8 cellular contexts compared by ENCODE assay signal in genomic region chr20:3847419-3847940, GRCh38. TPM values are rescaled to one million over a fixed set of nuclear protein-coding genes. Genes with fewer than 3 reads are reported as not detected.
DNase-seq lines count a peak whose midpoint lies in the region; ATAC-seq lines count a peak whose summit lies in the region.

No MANE protein-coding gene starts in this region.

- intact Hi-C loops in activated CD4-positive, alpha-beta T cell treated with anti-CD3 and anti-CD28 coated beads for 36 hours (cut with DNase I, micrococcal nuclease), result loop anchor here (2.0 kb wide), 3 partner anchors 51 to 95 kb away; partner anchors contain the start of genes CDC25B (in 1 of the 2) and CENPB (in 1 of the 2)

- no peaks in the 10 kb centered on the region for H3K9me3 ChIP-seq in iPS-18c (ENCODE audit: control insufficient read depth, insufficient read depth, low read length)

- peaks cover 22% of the 10 kb centered on the region for H3K4me1 Mint-ChIP-seq in activated CD4-positive, alpha-beta T cell treated with anti-CD3 and anti-CD28 coated beads for 36 hours
- peaks cover 24% of the 10 kb centered on the region for H3K4me1 Mint-ChIP-seq in stimulated activated naive CD8-positive, alpha-beta T cell treated with anti-CD3 and anti-CD28 coated beads, Interleukin-15, amount 100 ng/mL, for 72 hours

- CTCF ChIA-PET in activated CD4-positive, alpha-beta T cell treated with anti-CD3 and anti-CD28 coated beads for 36 hours (lab: Charles Lee), result interaction anchor here (1.1 to 1.2 kb wide), 2 partner anchors 17 to 57 kb away, joined by 3 read pairs; no protein-coding TSS in a partner anchor

- H3K4me3 ChIP-seq in iPS-18c (ENCODE audit: insufficient read depth, low read depth, low read length), result peak overlapping the region; percentile 97

- H3K27me3 Mint-ChIP-seq in activated CD4-positive, alpha-beta T cell treated with anti-CD3 and anti-CD28 coated beads for 36 hours, result no peaks in the 10 kb centered on the region
- no peaks in the 10 kb centered on the region for H3K27me3 Mint-ChIP-seq in stimulated activated naive CD8-positive, alpha-beta T cell treated with anti-CD3 and anti-CD28 coated beads, Interleukin-15, amount 100 ng/mL, for 72 hours

- H3K27ac Mint-ChIP-seq in activated CD4-positive, alpha-beta T cell treated with anti-CD3 and anti-CD28 coated beads for 36 hours, result peak overlapping the region; percentile 80
- H3K27ac Mint-ChIP-seq in activated naive CD4-positive, alpha-beta T cell treated with anti-CD3 and anti-CD28 coated beads, Interleukin-2, amount 50 U/mL, for 72 hours, result peak overlapping the region; percentile 93 to 95
- H3K27ac Mint-ChIP-seq in stimulated activated naive CD8-positive, alpha-beta T cell treated with anti-CD3 and anti-CD28 coated beads, Interleukin-15, amount 100 ng/mL, for 72 hours, result peak overlapping the region; percentile 99 to 100

- in situ Hi-C loops in ACHN (cut with HindIII; ENCODE audit: low pct_ligation_motif_present, low pct_unique_long_range_greater_than_20kb, low sequenced_read_pairs), result no loop called here

- ATAC-seq in activated CD4-positive, alpha-beta T cell treated with anti-CD3 and anti-CD28 coated beads for 36 hours, result no peak
- no peak for ATAC-seq in activated naive CD4-positive, alpha-beta T cell treated with anti-CD3 and anti-CD28 coated beads, Interleukin-2, amount 50 U/mL, for 72 hours
- no peak for ATAC-seq in stimulated activated naive CD8-positive, alpha-beta T cell treated with anti-CD3 and anti-CD28 coated beads, Interleukin-15, amount 100 ng/mL, for 72 hours
- no peak for ATAC-seq in GM21528 (IDR thresholded peaks at IDR 0.05; ENCODE audit: low FRiP score, unreplicated experiment)

- no peaks in the 10 kb centered on the region for H3K36me3 Mint-ChIP-seq in activated CD4-positive, alpha-beta T cell treated with anti-CD3 and anti-CD28 coated beads for 36 hours (ENCODE audit: low read depth)
- peaks cover 0 to 6% of the 10 kb centered on the region in 2 donors for H3K36me3 Mint-ChIP-seq in activated naive CD4-positive, alpha-beta T cell treated with anti-CD3 and anti-CD28 coated beads, Interleukin-2, amount 50 U/mL, for 72 hours

- H3K9me3 Mint-ChIP-seq in activated CD4-positive, alpha-beta T cell treated with anti-CD3 and anti-CD28 coated beads for 36 hours (ENCODE audit: low read depth), result no peaks in the 10 kb centered on the region
- H3K9me3 Mint-ChIP-seq in activated naive CD4-positive, alpha-beta T cell treated with anti-CD3 and anti-CD28 coated beads, Interleukin-2, amount 50 U/mL, for 72 hours, result no peaks in the 10 kb centered on the region
- H3K9me3 Mint-ChIP-seq in stimulated activated naive CD8-positive, alpha-beta T cell treated with anti-CD3 and anti-CD28 coated beads, Interleukin-15, amount 100 ng/mL, for 72 hours, result no peaks in the 10 kb centered on the region

- POLR2A ChIA-PET in activated CD4-positive, alpha-beta T cell treated with anti-CD3 and anti-CD28 coated beads for 36 hours (lab: Charles Lee), result no interaction called here

- DNase-seq in activated CD4-positive, alpha-beta T cell treated with anti-CD3 and anti-CD28 coated beads for 36 hours, result peak; percentile 16
- no peak for DNase-seq in activated CD4-positive, alpha-beta T cell treated with anti-CD3 and anti-CD28 coated beads, Interleukin-2, amount 50 U/mL, for 4 hours
- no peak for DNase-seq in activated naive CD4-positive, alpha-beta T cell treated with anti-CD3 and anti-CD28 coated beads, Interleukin-2, amount 50 U/mL, for 72 hours (ENCODE audit: low spot score in 2 of 2)
- DNase-seq in stimulated activated naive CD8-positive, alpha-beta T cell treated with anti-CD3 and anti-CD28 coated beads, Interleukin-15, amount 100 ng/mL, for 72 hours, result no peak
- DNase-seq in NCI-H1417 treated with DMSO at 0.1 percent for 48 hours (lab: John Stamatoyannopoulos, UW) (no peak), ACHN (no peak)

- peak overlapping the region; percentile 88 for H3K4me3 Mint-ChIP-seq in activated CD4-positive, alpha-beta T cell treated with anti-CD3 and anti-CD28 coated beads for 36 hours
- peak overlapping the region; percentile 94 to 97 for H3K4me3 Mint-ChIP-seq in stimulated activated naive CD8-positive, alpha-beta T cell treated with anti-CD3 and anti-CD28 coated beads, Interleukin-15, amount 100 ng/mL, for 72 hours

RNA-seq across cellular contexts. Expression of gene MAVS, which starts 0.8 kb away (rescaled TPM):
- 10 to 100 TPM; 23.2 to 25.9 TPM for total RNA-seq in activated CD4-positive, alpha-beta T cell treated with anti-CD3 and anti-CD28 coated beads for 36 hours
- total RNA-seq in activated naive CD4-positive, alpha-beta T cell treated with anti-CD3 and anti-CD28 coated beads, Interleukin-2, amount 50 U/mL, for 72 hours, result 10 to 100 TPM; 22.5 to 30.1 TPM

RNA-seq across cellular contexts. Expression of gene AP5S1, which starts 27.1 kb away (rescaled TPM):
- 10 to 100 TPM in 1 of 2 experiments, 1 to 10 TPM in 1; 9.1 to 11.3 TPM for total RNA-seq in activated CD4-positive, alpha-beta T cell treated with anti-CD3 and anti-CD28 coated beads for 36 hours
- 10 to 100 TPM; 10.6 to 17.8 TPM for total RNA-seq in activated naive CD4-positive, alpha-beta T cell treated with anti-CD3 and anti-CD28 coated beads, Interleukin-2, amount 50 U/mL, for 72 hours

RNA-seq across cellular contexts. Expression of gene PANK2, which starts 41.7 kb away (rescaled TPM):
- 10 to 100 TPM; 37.2 to 50.2 TPM for total RNA-seq in activated CD4-positive, alpha-beta T cell treated with anti-CD3 and anti-CD28 coated beads for 36 hours
- total RNA-seq in activated naive CD4-positive, alpha-beta T cell treated with anti-CD3 and anti-CD28 coated beads, Interleukin-2, amount 50 U/mL, for 72 hours, result 10 to 100 TPM; 56.0 to 64.7 TPM

RNA-seq across cellular contexts. Expression of gene CDC25B, which starts 51.4 kb away (rescaled TPM):
- total RNA-seq in activated CD4-positive, alpha-beta T cell treated with anti-CD3 and anti-CD28 coated beads for 36 hours, result 10 to 100 TPM; 79.8 to 96.2 TPM
- 100 to 1,000 TPM in 1 of 2 donors, 10 to 100 TPM in 1; 72.9 to 168 TPM for total RNA-seq in activated naive CD4-positive, alpha-beta T cell treated with anti-CD3 and anti-CD28 coated beads, Interleukin-2, amount 50 U/mL, for 72 hours
